ENCODE assay signal across 1 cellular context in genomic region chr16:61948414-61948813, GRCh38.
TF ChIP-seq lines count a peak whose summit lies in the region.

No MANE protein-coding gene starts in this region.

TF ChIP-seq in GM23338, 12 proteins besides CTCF, POLR2A, EP300 and RAD21 (continued from another document):
- TF ChIP-seq REST (IDR thresholded peaks at IDR 0.05; ENCODE audit: unreplicated experiment) (no peak), EZH2phosphoT487 (IDR thresholded peaks at IDR 0.05; ENCODE audit: unreplicated experiment) (no peak), JUNB (IDR thresholded peaks at IDR 0.05; ENCODE audit: unreplicated experiment) (no peak), ZNF462 (CRISPR knock-in tag; IDR thresholded peaks at IDR 0.05) (no peak), EZH2 (IDR thresholded peaks at IDR 0.05; ENCODE audit: low read depth, unreplicated experiment) (no peak), ZNF114 (CRISPR knock-in tag; IDR thresholded peaks at IDR 0.05) (no peak), NANOG (IDR thresholded peaks at IDR 0.05; ENCODE audit: borderline replicate concordance) (no peak), ETS1 (IDR thresholded peaks at IDR 0.05) (no peak)
